20 cellular contexts compared by ENCODE assay signal in the genomic region with DNA sequence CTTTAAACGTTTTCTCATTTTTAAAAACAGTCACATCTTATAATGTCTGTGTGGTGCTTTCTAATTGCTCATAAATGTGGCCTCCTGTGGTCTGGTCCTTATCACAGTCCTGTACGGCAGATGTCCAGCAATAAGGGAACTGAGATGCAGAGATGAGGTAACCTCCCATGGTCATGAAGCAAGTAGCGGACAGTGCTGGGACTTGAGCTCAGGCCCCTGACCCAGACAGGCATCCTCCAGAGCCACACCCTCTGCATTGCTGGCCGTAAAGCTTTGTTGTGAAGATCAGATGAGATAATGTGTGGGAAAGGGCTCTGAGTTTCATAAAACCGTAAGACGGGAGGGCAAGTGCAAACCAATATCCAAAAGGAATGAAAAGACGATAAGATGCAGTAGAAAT.
"Had no signal": no experiment of that assay in that cellular context is flagged by ENCODE, and none has a peak within 500 bp of the region (broad histone marks: within the 10 kb centered on the region; RNA-seq: fewer than 3 reads in every experiment).

No MANE protein-coding gene starts in this region.

- H3K27me3 ChIP-seq: dorsolateral prefrontal cortex, gastrocnemius medialis, neutrophil, right lobe of liver, tibial artery, upper lobe of right lung had no signal

- ATAC-seq: esophagus mucosa; gastrocnemius medialis; psoas muscle; right lobe of liver; stimulated activated memory B cell treated with anti-CD40 and anti-IgM and Interleukin-4, amounts not matched to agents 10 μg/mL and 1 μg/mL and 100 μg/mL, for 72 hours; upper lobe of right lung had no signal

- H3K27ac ChIP-seq: dorsolateral prefrontal cortex, gastrocnemius medialis, left ventricle myocardium inferior, neutrophil, psoas muscle, right lobe of liver, tibial artery, upper lobe of right lung had no signal

- H3K4me1 Mint-ChIP-seq: nephron had no signal

- H3K9me3 ChIP-seq: gastrocnemius medialis, left ventricle myocardium inferior, neutrophil, psoas muscle, right lobe of liver, tibial artery, upper lobe of right lung had no signal

- H3K4me3 ChIP-seq: dorsolateral prefrontal cortex, gastrocnemius medialis, left ventricle myocardium inferior, lung, psoas muscle, right lobe of liver, tibial artery, upper lobe of right lung had no signal

- H3K27ac Mint-ChIP-seq: naive B cell; nephron; stimulated activated memory B cell treated with anti-CD40 and anti-IgM and Interleukin-4, amounts not matched to agents 10 μg/mL and 1 μg/mL and 100 μg/mL, for 72 hours; stimulated activated naive CD8-positive, alpha-beta T cell treated with anti-CD3 and anti-CD28 coated beads, Interleukin-15, Interleukin-2, amounts not matched to agents 100 ng/mL and 50 ng/mL, for 24 hours had no signal

- DNase-seq: cortex of kidney; dorsolateral prefrontal cortex; effector CD8-positive, alpha-beta T cell; gastrocnemius medialis; left ventricle myocardium inferior; mesenchymal stem cell; midbrain; naive B cell; psoas muscle; retina; right lobe of liver; stimulated activated CD4-positive, alpha-beta T cell treated with anti-CD3 and anti-CD28 coated beads, Interleukin-4, amount 100 ng/mL, for 24 hours; tibial artery; upper lobe of right lung had no signal

- H3K36me3 ChIP-seq: neutrophil had no signal

- H3K9me3 Mint-ChIP-seq: nephron; stimulated activated naive CD8-positive, alpha-beta T cell treated with anti-CD3 and anti-CD28 coated beads, Interleukin-15, Interleukin-2, amounts not matched to agents 100 ng/mL and 50 ng/mL, for 24 hours had no signal

- H3K4me3 Mint-ChIP-seq: naive B cell; nephron; stimulated activated memory B cell treated with anti-CD40 and anti-IgM and Interleukin-4, amounts not matched to agents 10 μg/mL and 1 μg/mL and 100 μg/mL, for 72 hours; stimulated activated naive CD8-positive, alpha-beta T cell treated with anti-CD3 and anti-CD28 coated beads, Interleukin-15, Interleukin-2, amounts not matched to agents 100 ng/mL and 50 ng/mL, for 24 hours had no signal

- H3K27me3 Mint-ChIP-seq: naive B cell; stimulated activated memory B cell treated with anti-CD40 and anti-IgM and Interleukin-4, amounts not matched to agents 10 μg/mL and 1 μg/mL and 100 μg/mL, for 72 hours; stimulated activated naive CD8-positive, alpha-beta T cell treated with anti-CD3 and anti-CD28 coated beads, Interleukin-15, Interleukin-2, amounts not matched to agents 100 ng/mL and 50 ng/mL, for 24 hours had no signal

- H3K4me1 ChIP-seq: gastrocnemius medialis, left ventricle myocardium inferior, psoas muscle, right lobe of liver, tibial artery, upper lobe of right lung had no signal
